In the genomic region with DNA sequence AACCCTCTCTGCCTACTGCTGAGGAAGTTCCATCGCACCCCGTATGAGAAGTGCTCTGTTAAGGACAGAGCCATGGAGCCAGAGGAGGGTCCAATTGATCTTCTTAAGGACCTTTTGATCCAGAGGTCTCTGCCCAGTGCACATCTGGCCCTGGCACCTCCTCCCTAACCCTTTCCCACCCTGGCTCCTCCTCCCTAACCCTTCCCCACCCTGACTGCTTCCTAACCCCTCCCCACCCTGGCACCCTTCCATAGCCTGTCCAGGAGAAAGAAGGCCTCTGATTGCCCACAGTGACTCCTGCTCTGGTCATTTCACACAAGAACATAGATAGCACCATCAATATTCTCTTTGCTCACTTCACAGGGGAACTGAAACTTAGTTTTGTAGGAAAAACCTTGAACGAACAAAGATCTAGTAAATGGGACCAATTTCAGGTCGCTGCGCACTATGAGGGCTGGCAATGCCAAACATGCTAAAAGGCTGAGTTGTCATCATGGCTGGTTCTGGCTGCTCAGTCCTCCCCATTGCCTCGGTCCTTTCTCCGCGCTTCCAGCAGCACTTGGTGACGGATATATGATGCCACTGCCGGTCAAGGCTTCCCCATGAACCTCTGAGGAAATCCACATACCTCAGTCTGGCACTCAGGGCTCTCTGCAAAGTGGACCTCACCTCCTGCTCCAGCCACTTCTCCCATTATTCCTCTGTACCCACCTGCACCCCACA, we compare ENCODE assay signal across 9 cellular contexts. TPM values are rescaled to one million over a fixed set of nuclear protein-coding genes. Genes with fewer than 3 reads are reported as not detected.
DNase-seq lines count a peak whose midpoint lies in the region; ATAC-seq, FAIRE-seq and TF ChIP-seq lines count a peak whose summit lies in the region.
"Had no signal": no experiment of that assay in that cellular context is flagged by ENCODE, and none has a peak within 500 bp of the region (broad histone marks: within the 10 kb centered on the region; RNA-seq: fewer than 3 reads in every experiment).

No MANE protein-coding gene starts in this region.

- TF ChIP-seq CTCF in lower leg skin (IDR thresholded peaks at IDR 0.05): no peak

- peaks cover 34% of the 10 kb centered on the region for H3K36me3 Mint-ChIP-seq in effector memory CD8-positive, alpha-beta T cell (ENCODE audit: insufficient read depth)

- H3K27me3 Mint-ChIP-seq in effector memory CD8-positive, alpha-beta T cell: no peaks in the 10 kb centered on the region

- no peak overlapping the region for H3K4me3 Mint-ChIP-seq in effector memory CD8-positive, alpha-beta T cell

- H3K27ac Mint-ChIP-seq in effector memory CD8-positive, alpha-beta T cell: peak overlapping the region; percentile 85 to 89

- TF ChIP-seq POLR2A in GM12891 (IDR thresholded peaks at IDR 0.05; ENCODE audit: low read depth, low read length): no peak
- no peak for TF ChIP-seq POLR2A in lower leg skin (IDR thresholded peaks at IDR 0.05)

- WGBS in lower leg skin, 2 donors: 67 to 83% methylated on average over 10 of the region's 10 CpGs

- H3K4me3 ChIP-seq in lower leg skin (ENCODE audit: low read depth, poor library complexity, severe bottlenecking): no peak overlapping the region

- peaks cover 0 to 7% of the 10 kb centered on the region in 2 donors for H3K9me3 Mint-ChIP-seq in effector memory CD8-positive, alpha-beta T cell

- intact Hi-C loops in lower leg skin (cut with DNase I; ENCODE audit: low total_unique reads): loop anchor here (5.0 to 10.0 kb wide), 2 partner anchors 140 to 238 kb away; no protein-coding TSS in a partner anchor

- no peak for FAIRE-seq in GM12891 (lab: Jason Lieb, UNC)

- DNase-seq in GM12891 (ENCODE audit: insufficient read length, low spot score): no peak
- no peak for DNase-seq in effector memory CD8-positive, alpha-beta T cell
- DNase-seq in NCI-H2196 (lab: John Stamatoyannopoulos, UW; ENCODE audit: unreplicated experiment): no peak
- DNase-seq in DMS153 treated with DMSO at 0.1 percent for 48 hours (lab: John Stamatoyannopoulos, UW; ENCODE audit: unreplicated experiment): no peak
- no peak for DNase-seq in lower leg skin (ENCODE audit: low spot score in 2 of 2)

- H3K4me1 Mint-ChIP-seq in effector memory CD8-positive, alpha-beta T cell (ENCODE audit: low read depth in 2 of 2): peaks cover 40 to 52% of the 10 kb centered on the region in 2 donors

- ATAC-seq in GM19468 (IDR thresholded peaks at IDR 0.05; ENCODE audit: extremely low read depth, unreplicated experiment) (peak; percentile 58), HG03175 (IDR thresholded peaks at IDR 0.05; ENCODE audit: unreplicated experiment) (peak; percentile 56)
- ATAC-seq in effector memory CD8-positive, alpha-beta T cell (replicated peaks): no peak
- ATAC-seq in activated CD4-positive, CD25-positive, alpha-beta regulatory T cell treated with anti-CD3 and anti-CD28 coated beads, Interleukin-2, amount 50 U/mL, for 24 hours: no peak
- ATAC-seq: left lobe of liver had no signal

TF ChIP-seq in GM12891, 5 proteins besides CTCF, POLR2A, EP300 and RAD21:
- no peak for TF ChIP-seq PAX5 (IDR thresholded peaks at IDR 0.05; ENCODE audit: insufficient read depth, low read length, severe bottlenecking)
- TF ChIP-seq SPI1 (IDR thresholded peaks at IDR 0.05; ENCODE audit: low read depth, low read length): peak; percentile 83

RNA-seq across cellular contexts. Expression of a gene that starts 49.2 kb away (rescaled TPM):
- polyA plus RNA-seq in GM12891 (2012; ENCODE audit: low read depth, missing spikeins): 1.3 TPM
- 10 to 100 TPM in 1 of 4 donors, 1 to 10 TPM in 3; 4.0 to 13.3 (median 6.2) TPM for total RNA-seq in lower leg skin

Comparison
In these comparisons a context has a peak if more than half of its experiments do, and no peak if none do; other contexts are left out.
1. ATAC-seq: peak in GM19468 (single experiment) and HG03175 (single experiment); none in effector memory CD8-positive, alpha-beta T cell (single experiment) and activated CD4-positive, CD25-positive, alpha-beta regulatory T cell treated with anti-CD3 and anti-CD28 coated beads, Interleukin-2, amount 50 U/mL, for 24 hours (0 of 2).